Comparison of ENCODE assay signal across 14 cellular contexts in genomic region chrX:2351321-2351720, GRCh38.
DNase-seq lines count a peak whose midpoint lies in the region; ATAC-seq, FAIRE-seq and TF ChIP-seq lines count a peak whose summit lies in the region.
"Had no signal": no experiment of that assay in that cellular context is flagged by ENCODE, and none has a peak within 500 bp of the region (broad histone marks: within the 10 kb centered on the region; RNA-seq: fewer than 3 reads in every experiment).

No MANE protein-coding gene starts in this region.

- TF ChIP-seq EP300 in A549 (IDR thresholded peaks at IDR 0.05): no peak

- H3K27ac Mint-ChIP-seq in HFFc6: peak overlapping the region; percentile 74
- H3K27ac Mint-ChIP-seq: activated naive CD4-positive, alpha-beta T cell treated with anti-CD3 and anti-CD28 coated beads, Interleukin-2, amount 10 ng/mL, durations not matched to agents 7 days and 5 days; B cell; stimulated activated memory B cell treated with anti-CD40 and anti-IgM and Interleukin-4, amounts not matched to agents 10 μg/mL and 1 μg/mL and 100 μg/mL, for 72 hours had no signal

- peak overlapping the region; percentile 53 for H3K4me2 ChIP-seq in A549

- peak; percentile 48 to 71 for DNase-seq in A549 (ENCODE audit: low read depth in 1 of 2, low spot score in 1 of 2)
- DNase-seq in HFFc6: peak; percentile 75
- DNase-seq in bronchial epithelial cell (ENCODE audit: low read depth): peak; percentile 51
- peak; percentile 88 for DNase-seq in iris pigment epithelial cell (ENCODE audit: low read depth)
- no peak for DNase-seq in putamen (ENCODE audit: low spot score)
- no peak for DNase-seq in coronary artery (ENCODE audit: low spot score)
- no peak for DNase-seq in activated CD4-positive, CD25-positive, alpha-beta regulatory T cell treated with anti-CD3 and anti-CD28 coated beads, Interleukin-2, amount 50 U/mL, for 72 hours
- DNase-seq: activated naive CD4-positive, alpha-beta T cell treated with anti-CD3 and anti-CD28 coated beads, Interleukin-2, amount 10 ng/mL, durations not matched to agents 7 days and 5 days; islet precursor cell; NCI-H524 treated with DMSO at 0.1 percent for 48 hours had no signal

- no peak overlapping the region for H3K4me3 ChIP-seq in A549
- H3K4me3 ChIP-seq in bronchial epithelial cell (ENCODE audit: low read depth, low read length): no peak overlapping the region
- H3K4me3 ChIP-seq in coronary artery: no peak overlapping the region
- H3K4me3 ChIP-seq: HAP-1 had no signal

- TF ChIP-seq RAD21 in A549 (conservative IDR thresholded peaks at IDR 0.05 in 1 of 2, IDR thresholded peaks at IDR 0.05 in 1 of 2): no peak

- peak overlapping the region; percentile 68 for H3K4me3 Mint-ChIP-seq in HFFc6
- H3K4me3 Mint-ChIP-seq: activated naive CD4-positive, alpha-beta T cell treated with anti-CD3 and anti-CD28 coated beads, Interleukin-2, amount 10 ng/mL, durations not matched to agents 7 days and 5 days; B cell; stimulated activated memory B cell treated with anti-CD40 and anti-IgM and Interleukin-4, amounts not matched to agents 10 μg/mL and 1 μg/mL and 100 μg/mL, for 72 hours had no signal

- H3K36me3 Mint-ChIP-seq in HFFc6 (ENCODE audit: low read depth): peaks cover 11% of the 10 kb centered on the region

- peaks cover 24% of the 10 kb centered on the region for H3K4me1 ChIP-seq in A549
- H3K4me1 ChIP-seq: HAP-1 had no signal

- CTCF ChIA-PET in A549 (lab: Yijun Ruan, JAX): no interaction called here

- H3K9me3 ChIP-seq in A549: no peaks in the 10 kb centered on the region
- H3K9me3 ChIP-seq: HAP-1 had no signal

- peaks cover 4% of the 10 kb centered on the region; the same call in 1 of the 2 replicates for H3K9me3 Mint-ChIP-seq in HFFc6

- no peak for TF ChIP-seq CTCF in A549 (IDR thresholded peaks at IDR 0.05)
- no peak for TF ChIP-seq CTCF in HFFc6 (IDR thresholded peaks at IDR 0.05)
- no peak for TF ChIP-seq CTCF in bronchial epithelial cell (IDR thresholded peaks at IDR 0.05; ENCODE audit: insufficient read depth, low read length, severe bottlenecking)
- no peak for TF ChIP-seq CTCF in coronary artery (IDR thresholded peaks at IDR 0.05)

- no peak for TF ChIP-seq POLR2A in A549 (IDR thresholded peaks at IDR 0.05; ENCODE audit: low read length)

- no peaks in the 10 kb centered on the region for H3K36me3 ChIP-seq in bronchial epithelial cell (ENCODE audit: control insufficient read depth, insufficient read depth, low read length)
- H3K36me3 ChIP-seq: HAP-1 had no signal

- ATAC-seq in A549 (peak; percentile 75 to 84), HG03520 (IDR thresholded peaks at IDR 0.05; ENCODE audit: unreplicated experiment) (no peak)
- ATAC-seq: stimulated activated memory B cell treated with anti-CD40 and anti-IgM and Interleukin-4, amounts not matched to agents 10 μg/mL and 1 μg/mL and 100 μg/mL, for 72 hours had no signal

- no peaks in the 10 kb centered on the region for H3K27me3 ChIP-seq in bronchial epithelial cell (ENCODE audit: control insufficient read depth, insufficient read depth, low read length)

- FAIRE-seq in A549 (lab: Jason Lieb, UNC) (peak; percentile 23), bronchial epithelial cell (lab: Jason Lieb, UNC) (no peak)

- H3K4me1 Mint-ChIP-seq in HFFc6 (ENCODE audit: low read depth): peaks cover 35% of the 10 kb centered on the region
- H3K4me1 Mint-ChIP-seq: activated naive CD4-positive, alpha-beta T cell treated with anti-CD3 and anti-CD28 coated beads, Interleukin-2, amount 10 ng/mL, durations not matched to agents 7 days and 5 days had no signal

- peaks cover 2% of the 10 kb centered on the region for H3K27me3 Mint-ChIP-seq in HFFc6 (ENCODE audit: insufficient read depth)
- H3K27me3 Mint-ChIP-seq: activated naive CD4-positive, alpha-beta T cell treated with anti-CD3 and anti-CD28 coated beads, Interleukin-2, amount 10 ng/mL, durations not matched to agents 7 days and 5 days; B cell; stimulated activated memory B cell treated with anti-CD40 and anti-IgM and Interleukin-4, amounts not matched to agents 10 μg/mL and 1 μg/mL and 100 μg/mL, for 72 hours had no signal

- POLR2A ChIA-PET in A549 (lab: Yijun Ruan, JAX): no interaction called here

- H3K27ac ChIP-seq in A549 (peak overlapping the region; percentile 74 to 84), coronary artery (no peak overlapping the region)

TF ChIP-seq in A549, 52 proteins besides CTCF, POLR2A, EP300 and RAD21:
- TF ChIP-seq ELK1 (IDR thresholded peaks at IDR 0.05; ENCODE audit: low read depth, low read length) (no peak), MAFK (IDR thresholded peaks at IDR 0.05; ENCODE audit: partially characterized antibody) (no peak), TP53 (CRISPR knock-in tag; IDR thresholded peaks at IDR 0.05) (no peak)

Comparison
In these comparisons a context has a peak if more than half of its experiments do, and no peak if none do; other contexts are left out.
1. DNase-seq: peak in A549 (2 of 2), HFFc6 (single experiment), bronchial epithelial cell (single experiment) and iris pigment epithelial cell (single experiment); none in putamen (single experiment), coronary artery (single experiment) and activated CD4-positive, CD25-positive, alpha-beta regulatory T cell treated with anti-CD3 and anti-CD28 coated beads, Interleukin-2, amount 50 U/mL, for 72 hours (single experiment).
2. H3K27ac ChIP-seq: peak in A549 (2 of 2); none in coronary artery (0 of 2).